8 cellular contexts compared by ENCODE assay signal in the genomic region with DNA sequence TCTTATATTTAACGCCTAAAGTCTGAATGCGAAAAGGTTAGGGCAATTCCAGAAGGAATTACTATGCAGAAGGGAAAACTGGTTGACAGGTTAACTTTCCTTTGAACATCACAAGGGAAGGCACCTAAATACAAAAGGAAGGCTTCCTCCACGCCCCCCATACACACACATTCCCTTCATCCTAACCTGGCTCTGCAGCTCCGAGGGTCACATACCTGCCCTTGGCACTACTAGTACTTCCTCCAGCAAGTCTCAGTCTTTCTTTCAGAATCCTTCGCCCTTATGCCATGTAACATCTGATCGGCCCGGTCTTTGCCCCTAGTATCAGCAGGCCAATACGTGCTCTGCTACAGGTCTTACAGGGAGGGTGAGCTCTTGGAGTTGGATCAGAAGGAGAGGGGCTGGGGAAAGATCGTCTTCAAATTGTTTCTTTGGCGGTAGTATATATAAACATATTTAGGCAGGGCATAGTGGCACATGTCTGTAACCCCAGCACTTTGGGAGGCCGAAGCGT. TPM values are rescaled to one million over a fixed set of nuclear protein-coding genes. Genes with fewer than 3 reads are reported as not detected.
DNase-seq lines count a peak whose midpoint lies in the region; ATAC-seq, FAIRE-seq and TF ChIP-seq lines count a peak whose summit lies in the region.

No MANE protein-coding gene starts in this region.

- intact Hi-C loops in MCF 10A (cut with micrococcal nuclease) (no loop called here), breast epithelium (cut with DNase I; ENCODE audit: low total_unique reads) (no loop called here)

- no peaks in the 10 kb centered on the region for H3K4me1 ChIP-seq in breast epithelium
- peaks cover 16% of the 10 kb centered on the region for H3K4me1 ChIP-seq in keratinocyte (ENCODE audit: control insufficient read depth, extremely low read depth, insufficient read depth, low read length)
- H3K4me1 ChIP-seq in thoracic aorta (ENCODE audit: control insufficient read depth in 1 of 2, low read depth in 2 of 2): peaks cover 11 to 27% of the 10 kb centered on the region in 2 donors

- H3K9ac ChIP-seq in keratinocyte (ENCODE audit: control insufficient read depth, extremely low read depth, insufficient read depth, low read length): no peak overlapping the region

- H2AFZ ChIP-seq in keratinocyte (ENCODE audit: control insufficient read depth, low read length): no peak overlapping the region

- dilution Hi-C loops in keratinocyte (cut with MboI; ENCODE audit: extremely low pct_ligation_motif_present, low sequenced_read_pairs): no loop called here

- no peak for TF ChIP-seq POLR2A in breast epithelium (IDR thresholded peaks at IDR 0.05)

- POLR2A ChIA-PET in MCF 10A (lab: Yijun Ruan, JAX): interaction anchor here (0.7 to 5.1 kb wide), 7 partner anchors 13 to 428 kb away, joined by 3 to 226 read pairs (median 5); a partner anchor contains a TSS
- POLR2A ChIA-PET in activated CD4-positive, alpha-beta memory T cell treated with anti-CD3 and anti-CD28 coated beads, Interleukin-2, amount 10 ng/mL, durations not matched to agents 7 days and 5 days (lab: Charles Lee): interaction anchor here (1.2 kb wide), 1 partner anchor 14 kb away, joined by 5 read pairs; no protein-coding TSS in a partner anchor

- H3K36me3 Mint-ChIP-seq in MCF 10A (ENCODE audit: insufficient read depth, unreplicated experiment): peaks cover 7% of the 10 kb centered on the region
- no peaks in the 10 kb centered on the region for H3K36me3 Mint-ChIP-seq in activated CD4-positive, alpha-beta memory T cell treated with anti-CD3 and anti-CD28 coated beads, Interleukin-2, amount 10 ng/mL, durations not matched to agents 7 days and 5 days (ENCODE audit: low read depth)

- ATAC-seq in thoracic aorta (ENCODE audit: insufficient number of reproducible peaks, low FRiP score, low read depth) (no peak), HG02973 (IDR thresholded peaks at IDR 0.05; ENCODE audit: unreplicated experiment) (no peak)

- H3K4me1 Mint-ChIP-seq in MCF 10A (ENCODE audit: insufficient read depth, unreplicated experiment): peaks cover 12% of the 10 kb centered on the region
- H3K4me1 Mint-ChIP-seq in activated CD4-positive, alpha-beta memory T cell treated with anti-CD3 and anti-CD28 coated beads, Interleukin-2, amount 10 ng/mL, durations not matched to agents 7 days and 5 days: peaks cover 27% of the 10 kb centered on the region

- H3K27ac ChIP-seq in breast epithelium (peak overlapping the region in 1 of 2 donors; percentile 99), keratinocyte (ENCODE audit: control insufficient read depth, insufficient read depth, low read length) (peak overlapping the region; percentile 54), thoracic aorta (peak overlapping the region in 1 of 2 donors; percentile 93)

- H3K79me2 ChIP-seq in keratinocyte (ENCODE audit: control insufficient read depth, insufficient read depth, low read length): peaks cover 32% of the 10 kb centered on the region

- no peaks in the 10 kb centered on the region for H3K9me1 ChIP-seq in keratinocyte (ENCODE audit: control insufficient read depth, extremely low read depth, insufficient read depth, low read length)

- H3K9me3 Mint-ChIP-seq in MCF 10A (ENCODE audit: unreplicated experiment): no peaks in the 10 kb centered on the region
- no peaks in the 10 kb centered on the region for H3K9me3 Mint-ChIP-seq in activated CD4-positive, alpha-beta memory T cell treated with anti-CD3 and anti-CD28 coated beads, Interleukin-2, amount 10 ng/mL, durations not matched to agents 7 days and 5 days

- H3K9me3 ChIP-seq in breast epithelium (no peaks in the 10 kb centered on the region), keratinocyte (ENCODE audit: control insufficient read depth, low read depth, low read length) (no peaks in the 10 kb centered on the region), thoracic aorta (no peaks in the 10 kb centered on the region)

- H3K27me3 ChIP-seq in breast epithelium (no peaks in the 10 kb centered on the region), keratinocyte (ENCODE audit: control insufficient read depth, extremely low read depth, insufficient read depth, low read length) (no peaks in the 10 kb centered on the region), thoracic aorta (replicated peaks; ENCODE audit: insufficient read depth) (no peaks in the 10 kb centered on the region)

- no peaks in the 10 kb centered on the region for H3K36me3 ChIP-seq in breast epithelium
- no peaks in the 10 kb centered on the region for H3K36me3 ChIP-seq in keratinocyte (ENCODE audit: control insufficient read depth in 2 of 2, extremely low read depth in 1 of 2, insufficient read depth in 2 of 2, low read length in 2 of 2)
- H3K36me3 ChIP-seq in thoracic aorta: no peaks in the 10 kb centered on the region

- H3K4me3 Mint-ChIP-seq in MCF 10A (ENCODE audit: unreplicated experiment): peak overlapping the region; percentile 94
- peak overlapping the region; percentile 46 for H3K4me3 Mint-ChIP-seq in activated CD4-positive, alpha-beta memory T cell treated with anti-CD3 and anti-CD28 coated beads, Interleukin-2, amount 10 ng/mL, durations not matched to agents 7 days and 5 days

- no peak for FAIRE-seq in keratinocyte (lab: Jason Lieb, UNC)

- H3K4me3 ChIP-seq in breast epithelium (no peak overlapping the region), keratinocyte (ENCODE audit: control insufficient read depth in 2 of 3, extremely low read depth in 1 of 3, insufficient read depth in 2 of 3, low read depth in 1 of 3, low read length in 3 of 3) (no peak overlapping the region), thoracic aorta (peak overlapping the region; percentile 99)

- CTCF ChIA-PET in MCF 10A (lab: Yijun Ruan, JAX): interaction anchor here (1.5 to 1.8 kb wide), 2 partner anchors 45 to 68 kb away, joined by 5 to 7 read pairs; a partner anchor contains a TSS
- CTCF ChIA-PET in activated CD4-positive, alpha-beta memory T cell treated with anti-CD3 and anti-CD28 coated beads, Interleukin-2, amount 10 ng/mL, durations not matched to agents 7 days and 5 days (lab: Charles Lee): interaction anchor here (1.6 to 2.1 kb wide), 2 partner anchors 13 to 72 kb away, joined by 3 to 5 read pairs; no protein-coding TSS in a partner anchor

- H3K4me2 ChIP-seq in keratinocyte (ENCODE audit: control insufficient read depth, extremely low read depth, insufficient read depth, low read depth, low read length): peak overlapping the region; percentile 99

- no peaks in the 10 kb centered on the region for H3K27me3 Mint-ChIP-seq in MCF 10A (ENCODE audit: insufficient read depth, unreplicated experiment)
- no peaks in the 10 kb centered on the region for H3K27me3 Mint-ChIP-seq in activated CD4-positive, alpha-beta memory T cell treated with anti-CD3 and anti-CD28 coated beads, Interleukin-2, amount 10 ng/mL, durations not matched to agents 7 days and 5 days

- peak overlapping the region; percentile 99 for H3K27ac Mint-ChIP-seq in MCF 10A (ENCODE audit: low read depth, unreplicated experiment)
- H3K27ac Mint-ChIP-seq in activated CD4-positive, alpha-beta memory T cell treated with anti-CD3 and anti-CD28 coated beads, Interleukin-2, amount 10 ng/mL, durations not matched to agents 7 days and 5 days: peak overlapping the region; percentile 42

- no TSS peak for BruUV-seq in MCF 10A (replicated peaks; lab: Mats Ljungman, UMichigan)

- H4K20me1 ChIP-seq in keratinocyte (ENCODE audit: control insufficient read depth, extremely low read depth, insufficient read depth, low read length): no peaks in the 10 kb centered on the region

- TF ChIP-seq CTCF in MCF 10A (IDR thresholded peaks at IDR 0.05; ENCODE audit: unreplicated experiment) (no peak), breast epithelium (IDR thresholded peaks at IDR 0.05) (no peak), keratinocyte (optimal IDR thresholded peaks at IDR 0.05 in 1 of 3, IDR thresholded peaks at IDR 0.05 in 1 of 3, conservative IDR thresholded peaks at IDR 0.05 in 1 of 3; ENCODE audit: extremely low read depth in 1 of 3, insufficient read depth in 2 of 3, low read length in 3 of 3) (no peak), thoracic aorta (IDR thresholded peaks at IDR 0.05) (no peak)

- no peak for DNase-seq in MCF 10A (ENCODE audit: unreplicated experiment)
- no peak for DNase-seq in breast epithelium (ENCODE audit: low spot score in 2 of 2)
- DNase-seq in activated CD4-positive, alpha-beta memory T cell treated with anti-CD3 and anti-CD28 coated beads, Interleukin-2, amount 10 ng/mL, durations not matched to agents 7 days and 5 days: no peak
- DNase-seq in keratinocyte (ENCODE audit: low read depth, low spot score): no peak
- DNase-seq in thoracic aorta (ENCODE audit: low spot score): no peak
- no peak for DNase-seq in Kasumi-1 (lab: John Stamatoyannopoulos, UW)
- no peak for DNase-seq in glomerular visceral epithelial cell (ENCODE audit: extremely low spot score)

RNA-seq across cellular contexts. Expression of a gene that starts 1.6 kb away (rescaled TPM):
- total RNA-seq in MCF 10A (2022) (118 and 131 TPM in 2 replicates), breast epithelium (100 to 1,000 TPM in 2 of 3 donors, 10 to 100 TPM in 1; 90.8 to 123 (median 121) TPM), thoracic aorta (10 to 100 TPM; 86.9 to 95.2 TPM)
- total RNA-seq in activated CD4-positive, alpha-beta memory T cell treated with anti-CD3 and anti-CD28 coated beads, Interleukin-2, amount 10 ng/mL, durations not matched to agents 7 days and 5 days: 100 to 1,000 TPM; 101 to 109 TPM
- polyA plus RNA-seq in keratinocyte: 92.6 to 196 TPM (median 174 TPM) in 3 replicates
- polyA plus RNA-seq in keratinocyte (2011; ENCODE audit: low read depth): 40.3 TPM
- polyA plus RNA-seq in keratinocyte (2011; cell fraction: cytosol; rRNA removed): 16.5 and 34.1 TPM in 2 replicates
- polyA plus RNA-seq in keratinocyte (2011; cell fraction: nucleus; rRNA removed): 240 and 286 TPM in 2 replicates
- 66.5 and 72.3 TPM in 2 replicates for polyA plus RNA-seq in keratinocyte (2012; ENCODE audit: low replicate concordance)
- 150 to 372 TPM (median 305 TPM) in 3 replicates for polyA minus RNA-seq in keratinocyte
- 107 TPM for polyA minus RNA-seq in keratinocyte (2011; cell fraction: cytosol; rRNA and poly(A)+ RNA removed)
- polyA minus RNA-seq in keratinocyte (2011; cell fraction: nucleus; rRNA and poly(A)+ RNA removed): 256 and 714 TPM in 2 replicates

RNA-seq across cellular contexts. Expression of a gene that starts 44.2 kb away (rescaled TPM):
- total RNA-seq in MCF 10A (2022) (17.6 and 24.9 TPM in 2 replicates), breast epithelium (1 to 10 TPM; 8.2 to 9.4 (median 9.2) TPM), thoracic aorta (1 to 10 TPM; 3.4 to 7.8 TPM)
- total RNA-seq in activated CD4-positive, alpha-beta memory T cell treated with anti-CD3 and anti-CD28 coated beads, Interleukin-2, amount 10 ng/mL, durations not matched to agents 7 days and 5 days: 1 to 10 TPM; 1.7 to 2.0 TPM
- 5.2 to 12.6 TPM (median 9.1 TPM) in 3 replicates for polyA plus RNA-seq in keratinocyte
- 0.19 TPM for polyA plus RNA-seq in keratinocyte (2011; ENCODE audit: low read depth)
- polyA plus RNA-seq in keratinocyte (2011; cell fraction: cytosol; rRNA removed): 6.8 and 9.8 TPM in 2 replicates
- 3.9 and 4.5 TPM in 2 replicates for polyA plus RNA-seq in keratinocyte (2011; cell fraction: nucleus; rRNA removed)
- 0.93 and 11.2 TPM in 2 replicates for polyA plus RNA-seq in keratinocyte (2012; ENCODE audit: low replicate concordance)
- polyA minus RNA-seq in keratinocyte: 3.7 to 10.8 TPM (median 6.7 TPM) in 3 replicates
- polyA minus RNA-seq in keratinocyte (2011; cell fraction: cytosol; rRNA and poly(A)+ RNA removed): 15.5 TPM
- 2.8 and 3.8 TPM in 2 replicates for polyA minus RNA-seq in keratinocyte (2011; cell fraction: nucleus; rRNA and poly(A)+ RNA removed)
